ENCODE assay signal across 8 cellular contexts in genomic region chr6:158717341-158718328, GRCh38.
DNase-seq lines count a peak whose midpoint lies in the region; ATAC-seq, FAIRE-seq and TF ChIP-seq lines count a peak whose summit lies in the region.

No MANE protein-coding gene starts in this region.

- H3K9ac ChIP-seq in DND-41 (ENCODE audit: low read depth, low read length) (no peak overlapping the region), GM12878 (ENCODE audit: control insufficient read depth, insufficient read depth, low read length) (peak overlapping the region; percentile 54), GM23248 (no peak overlapping the region)

- TF ChIP-seq RAD21 in GM12878 (IDR thresholded peaks at IDR 0.05; ENCODE audit: insufficient read depth, low read depth, low read length): no peak

- TF ChIP-seq CTCF in DND-41 (IDR thresholded peaks at IDR 0.05; ENCODE audit: borderline replicate concordance, extremely low read depth, low read length, poor library complexity, severe bottlenecking) (no peak), GM12878 (IDR thresholded peaks at IDR 0.05 in 2 of 3, conservative IDR thresholded peaks at IDR 0.05 in 1 of 3; ENCODE audit: control insufficient read depth in 2 of 3, extremely low read depth in 1 of 3, insufficient read depth in 1 of 3, low read depth in 3 of 3, low read length in 3 of 3) (no peak)

- FAIRE-seq in GM12878 (lab: Jason Lieb, UNC): peak; percentile 88

- H3K36me3 ChIP-seq in DND-41 (ENCODE audit: insufficient read depth, low read length) (no peaks in the 10 kb centered on the region), GM12878 (ENCODE audit: control insufficient read depth in 2 of 2, insufficient read depth in 2 of 2, low read length in 1 of 2) (no peaks in the 10 kb centered on the region), GM23248 (ENCODE audit: low read depth) (no peaks in the 10 kb centered on the region)

- SMC1A ChIA-PET in GM12878 (lab: Charles Lee; ENCODE audit: uncharacterized antibody, unreplicated experiment): interaction anchor here (0.5 to 5.6 kb wide), 11 partner anchors 11 to 527 kb away, joined by 3 to 25 read pairs (median 3); no protein-coding TSS in a partner anchor

- no peaks in the 10 kb centered on the region for H3K4me1 ChIP-seq in DND-41 (ENCODE audit: insufficient read depth, low read length)
- peaks cover 50% of the 10 kb centered on the region for H3K4me1 ChIP-seq in GM12878 (ENCODE audit: control insufficient read depth, insufficient read depth, low read length)
- H3K4me1 ChIP-seq in GM23248 (ENCODE audit: insufficient read depth): peaks cover 15% of the 10 kb centered on the region

- H3K27me3 ChIP-seq in DND-41 (ENCODE audit: insufficient read depth, low read length, poor library complexity): no peaks in the 10 kb centered on the region
- no peaks in the 10 kb centered on the region for H3K27me3 ChIP-seq in GM12878 (replicated peaks in 1 of 2; ENCODE audit: control insufficient read depth in 2 of 2, insufficient read depth in 2 of 2, low read length in 1 of 2)
- no peaks in the 10 kb centered on the region for H3K27me3 ChIP-seq in GM23248 (replicated peaks; ENCODE audit: insufficient read depth)

- H3K9me3 ChIP-seq in DND-41 (ENCODE audit: insufficient read depth, low read length, severe bottlenecking): no peaks in the 10 kb centered on the region
- no peaks in the 10 kb centered on the region for H3K9me3 ChIP-seq in GM12878 (replicated peaks; ENCODE audit: control insufficient read depth, insufficient read depth, low read length)
- no peaks in the 10 kb centered on the region for H3K9me3 ChIP-seq in GM23248 (ENCODE audit: low read depth)

- H3K27ac ChIP-seq in DND-41 (ENCODE audit: low read length) (no peak overlapping the region), GM12878 (ENCODE audit: control insufficient read depth, insufficient read depth) (peak overlapping the region; percentile 79), GM23248 (no peak overlapping the region)

- no peaks in the 10 kb centered on the region for H3F3A ChIP-seq in GM23248 (ENCODE audit: insufficient read depth)

- in situ Hi-C loops in GM12878 (cut with MboI): no loop called here
- in situ Hi-C loops in GM23248 (cut with MboI): loop anchor here (25.0 kb wide), 1 partner anchor 245 kb away; no protein-coding TSS in a partner anchor

- no TSS peak for BruUV-seq in GM12878 (replicated peaks; lab: Mats Ljungman, UMichigan)

- ATAC-seq in DND-41 (ENCODE audit: insufficient read depth, low read depth) (peak; percentile 44; the same call in 1 of the 3 replicates), GM19328 (IDR thresholded peaks at IDR 0.05; ENCODE audit: unreplicated experiment) (peak; percentile 61), HG03066 (IDR thresholded peaks at IDR 0.05; ENCODE audit: low read depth, unreplicated experiment) (peak; percentile 71), GM12878 (peak; percentile 67)

- no peak for TF ChIP-seq EP300 in GM12878 (IDR thresholded peaks at IDR 0.05; ENCODE audit: borderline replicate concordance in 1 of 2, control insufficient read depth in 1 of 2, low read depth in 2 of 2, low read length in 2 of 2)

- no peak overlapping the region for H3K4me2 ChIP-seq in DND-41 (ENCODE audit: insufficient read depth, low read length)
- H3K4me2 ChIP-seq in GM12878 (ENCODE audit: control insufficient read depth, insufficient read depth): peak overlapping the region; percentile 93
- no peak overlapping the region for H3K4me2 ChIP-seq in GM23248 (ENCODE audit: unreplicated experiment)

- POLR2A ChIA-PET in GM12878 (lab: Charles Lee): interaction anchor here (0.6 to 1.6 kb wide), 4 partner anchors 17 to 102 kb away, joined by 3 read pairs; no protein-coding TSS in a partner anchor

- no peaks in the 10 kb centered on the region for H4K20me1 ChIP-seq in DND-41 (ENCODE audit: insufficient read depth, low read length)
- no peaks in the 10 kb centered on the region for H4K20me1 ChIP-seq in GM12878 (ENCODE audit: control insufficient read depth, insufficient read depth)
- H4K20me1 ChIP-seq in GM23248 (ENCODE audit: insufficient read depth): no peaks in the 10 kb centered on the region

- RAD21 ChIA-PET in GM12878 (lab: Charles Lee; ENCODE audit: unreplicated experiment): interaction anchor here (0.8 to 1.9 kb wide), 6 partner anchors 10 to 282 kb away, joined by 3 to 6 read pairs (median 4); partner anchors contain the start of gene RSPH3

- H2AFZ ChIP-seq in DND-41 (ENCODE audit: low read depth, low read length) (no peak overlapping the region), GM12878 (ENCODE audit: control insufficient read depth, low read depth, low read length) (peak overlapping the region; percentile 32; the same call in 1 of the 2 replicates), GM23248 (no peak overlapping the region)

- no peaks in the 10 kb centered on the region for H3K9me2 ChIP-seq in GM23248 (ENCODE audit: insufficient read depth)

- TF ChIP-seq POLR2A in GM12878 (IDR thresholded peaks at IDR 0.05; ENCODE audit: low read depth, low read length): no peak

- H3K79me2 ChIP-seq in DND-41 (ENCODE audit: insufficient read depth, low read length) (no peaks in the 10 kb centered on the region), GM12878 (ENCODE audit: control insufficient read depth, insufficient read depth, low read length) (no peaks in the 10 kb centered on the region), GM23248 (ENCODE audit: insufficient read depth) (no peaks in the 10 kb centered on the region)

- CTCF ChIA-PET in GM12878 (lab: Yijun Ruan, JAX): interaction anchor here (0.6 to 4.0 kb wide), 13 partner anchors 11 to 1255 kb away, joined by 3 to 21 read pairs (median 4); no protein-coding TSS in a partner anchor

- WGBS in GM12878 (ENCODE audit: insufficient coverage, insufficient replicate concordance, low lambda C conversion rate, missing lambda C conversion rate): 44% methylated on average over 16 of the region's 16 CpGs
- 84 to 89% methylated on average over 16 of the region's 16 CpGs for WGBS in GM23248 (ENCODE audit: low coverage in 1 of 2, low lambda C conversion rate in 2 of 2, missing lambda C conversion rate in 2 of 2), 2 experiments

- H3K4me3 ChIP-seq in DND-41 (ENCODE audit: low read depth in 1 of 2, low read length in 2 of 2): no peak overlapping the region
- H3K4me3 ChIP-seq in GM12878: peak overlapping the region; percentile 57; the same call in 1 of the 2 replicates
- no peak overlapping the region for H3K4me3 ChIP-seq in GM23248

- DNase-seq in DND-41 (no peak), GM12878 (ENCODE audit: low read depth, low spot score) (peak; percentile 59), NCI-H2081 (lab: John Stamatoyannopoulos, UW) (no peak), SK-N-DZ (ENCODE audit: low spot score) (no peak), GM23248 (no peak), head of caudate nucleus (no peak)

- intact Hi-C loops in GM12878 (cut with micrococcal nuclease; ENCODE audit: unreplicated experiment): loop anchor here (5.0 kb wide), 2 partner anchors 75 to 95 kb away; no protein-coding TSS in a partner anchor
- intact Hi-C loops in head of caudate nucleus (cut with DNase I): loop anchor here (10.0 kb wide), 1 partner anchor 97 kb away; the partner anchor contains the start of gene EZR

TF ChIP-seq in GM12878, 131 proteins besides CTCF, POLR2A, EP300 and RAD21 (continues in another document):
- TF ChIP-seq SMAD5 (IDR thresholded peaks at IDR 0.05; ENCODE audit: low read depth) (no peak), SIX5 (IDR thresholded peaks at IDR 0.05; ENCODE audit: low read depth, low read length, severe bottlenecking) (no peak), FOXK2 (IDR thresholded peaks at IDR 0.05) (no peak), MTA2 (IDR thresholded peaks at IDR 0.05; ENCODE audit: low read depth) (0 out of 2 replicates have a peak, but pooled peaks have one; percentile 19), DPF2 (IDR thresholded peaks at IDR 0.05) (peak; percentile 41; the same call in 1 of the 2 replicates), BHLHE40 (IDR thresholded peaks at IDR 0.05; ENCODE audit: borderline replicate concordance in 1 of 2, low read depth in 2 of 2, low read length in 1 of 2) (0 out of 4 replicates have a peak, but pooled peaks of 1 of the 2 experiments have one; percentile 10), SKIL (IDR thresholded peaks at IDR 0.05; ENCODE audit: low read depth, poor library complexity, severe bottlenecking) (no peak), NR2C2 (IDR thresholded peaks at IDR 0.05; ENCODE audit: borderline replicate concordance, control insufficient read depth, insufficient read length, low read depth) (no peak), ATF2 (IDR thresholded peaks at IDR 0.05; ENCODE audit: low read length) (peak; percentile 34; the same call in 1 of the 2 replicates)
